Comparison of ENCODE assay signal across 8 cellular contexts in genomic region chr4:113547487-113548042, GRCh38.
DNase-seq lines count a peak whose midpoint lies in the region; ATAC-seq and TF ChIP-seq lines count a peak whose summit lies in the region.

No MANE protein-coding gene starts in this region.

- CTCF ChIA-PET in T-cell (lab: Charles Lee), result interaction anchor here (0.5 to 2.3 kb wide), 42 partner anchors 9 to 540 kb away, joined by 3 to 19 read pairs (median 3); no protein-coding TSS in a partner anchor

- POLR2A ChIA-PET in T-cell (lab: Charles Lee), result interaction anchor here (0.6 to 1.0 kb wide), 3 partner anchors 29 to 219 kb away, joined by 3 read pairs; no protein-coding TSS in a partner anchor

- no peaks in the 10 kb centered on the region for H3K36me3 ChIP-seq in adrenal gland (replicated peaks in 1 of 2)

- H3K27me3 ChIP-seq in adrenal gland, result no peaks in the 10 kb centered on the region

- peak overlapping the region in 2 of 5 donors; percentile 46 to 48 for H3K27ac ChIP-seq in adrenal gland

- no peaks in the 10 kb centered on the region for H3K9me3 ChIP-seq in adrenal gland (replicated peaks in 1 of 3)

- H3K27me3 Mint-ChIP-seq in T-cell, result no peaks in the 10 kb centered on the region

- TF ChIP-seq POLR2A in GM18505 (IDR thresholded peaks at IDR 0.05; ENCODE audit: borderline replicate concordance, extremely low read depth, insufficient read depth, insufficient read length) (no peak), adrenal gland (IDR thresholded peaks at IDR 0.05) (no peak)

- H3K4me1 Mint-ChIP-seq in T-cell, result peaks cover 13 to 15% (median 14%) of the 10 kb centered on the region in 3 donors

- no peaks in the 10 kb centered on the region for H3K9me3 Mint-ChIP-seq in T-cell

- no peak overlapping the region for H3K4me3 ChIP-seq in adrenal gland

- peak overlapping the region; percentile 47 to 62 for H3K27ac Mint-ChIP-seq in T-cell

- peak; percentile 99 for ATAC-seq in GM18505 (IDR thresholded peaks at IDR 0.05; ENCODE audit: unreplicated experiment)
- ATAC-seq in HG02885 (IDR thresholded peaks at IDR 0.05; ENCODE audit: poor library complexity, unreplicated experiment), result peak; percentile 99
- ATAC-seq in T-cell (replicated peaks in 1 of 4), result peak; percentile 98 to 100 (median 99)
- peak; percentile 97 to 98 for ATAC-seq in left cardiac atrium

- TF ChIP-seq CTCF in adrenal gland (IDR thresholded peaks at IDR 0.05), result peak; percentile 96 to 98 (median 96)

- H3K36me3 Mint-ChIP-seq in T-cell, result peaks cover 21% of the 10 kb centered on the region

- DNase-seq in NCI-H1694 (lab: John Stamatoyannopoulos, UW) (peak; percentile 82), T-cell (peak; percentile 66 to 92 (median 85)), adrenal gland (peak; percentile 88 to 97 (median 93)), left cardiac atrium (peak; percentile 90), renal cortical epithelial cell (ENCODE audit: low read depth) (peak; percentile 98), cortex of kidney (lab: John Stamatoyannopoulos, UW) (no peak)

- peaks cover 0 to 6% of the 10 kb centered on the region in 2 donors for H3K4me1 ChIP-seq in adrenal gland (replicated peaks in 1 of 2)

- no peak overlapping the region for H3K4me3 Mint-ChIP-seq in T-cell

- intact Hi-C loops in adrenal gland (cut with DNase I) (loop anchor here in 1 of 2 donors (5.0 to 10.0 kb wide), 3 partner anchors 137 to 215 kb away; partner anchors contain the start of gene CAMK2D), left cardiac atrium (cut with DNase I) (loop anchor here (2.0 to 10.0 kb wide), 5 partner anchors 87 to 217 kb away; partner anchors contain the start of gene CAMK2D (in 2 of the 2))

- 7 to 16% (median 14%) methylated on average over 5 of the region's 5 CpGs for WGBS in adrenal gland, 4 donors
